ENCODE assay signal across 27 cellular contexts in genomic region chr20:41202426-41202825, GRCh38.
"Had no signal": no experiment of that assay in that cellular context is flagged by ENCODE, and none has a peak within 500 bp of the region (broad histone marks: within the 10 kb centered on the region; RNA-seq: fewer than 3 reads in every experiment).

No MANE protein-coding gene starts in this region.

- H3K27me3 ChIP-seq: heart left ventricle, hepatocyte, left lung, neural progenitor cell, ovary, sigmoid colon, stomach, transverse colon, upper lobe of right lung, uterus had no signal

- ATAC-seq: effector memory CD8-positive, alpha-beta T cell; left cardiac atrium; left lung; naive thymus-derived CD4-positive, alpha-beta T cell; psoas muscle; stimulated activated effector memory CD8-positive, alpha-beta T cell treated with anti-CD3 and anti-CD28 coated beads, Interleukin-12 subunit alpha, Interleukin-12 subunit beta, amount 100 ng/mL, for 72 hours had no signal

- H3K27ac ChIP-seq: coronary artery, hepatocyte, left lung, neural progenitor cell, ovary, psoas muscle, sigmoid colon, stomach, thoracic aorta, transverse colon, upper lobe of right lung, uterus had no signal

- H3K4me2 ChIP-seq: hepatocyte, neural progenitor cell had no signal

- H3K36me3 Mint-ChIP-seq: stimulated activated effector memory CD8-positive, alpha-beta T cell treated with anti-CD3 and anti-CD28 coated beads, Interleukin-12 subunit alpha, Interleukin-12 subunit beta, amount 100 ng/mL, for 72 hours had no signal

- H3K79me2 ChIP-seq: hepatocyte had no signal

- H3K36me3 ChIP-seq: neural progenitor cell, ovary, uterus had no signal

- H3K27me3 Mint-ChIP-seq: effector memory CD8-positive, alpha-beta T cell had no signal

- H3K27ac Mint-ChIP-seq: effector memory CD8-positive, alpha-beta T cell; nephron; neural progenitor cell; stimulated activated effector memory CD8-positive, alpha-beta T cell treated with anti-CD3 and anti-CD28 coated beads, Interleukin-12 subunit alpha, Interleukin-12 subunit beta, amount 100 ng/mL, for 72 hours had no signal

- DNase-seq: dermis blood vessel endothelial cell; effector memory CD8-positive, alpha-beta T cell; heart left ventricle; kidney; left cardiac atrium; left lung; mesenchymal stem cell; midbrain; naive thymus-derived CD4-positive, alpha-beta T cell; nucleus accumbens; ovary; psoas muscle; right cardiac atrium; sigmoid colon; stimulated activated CD4-positive, alpha-beta T cell treated with anti-CD3 and anti-CD28 coated beads, Interleukin-2, amount 100 ng/mL, for 24 hours; stimulated activated CD4-positive, alpha-beta T cell treated with anti-CD3 and anti-CD28 coated beads, Interleukin-4, amount 100 ng/mL, for 24 hours; stimulated activated naive CD4-positive, alpha-beta T cell treated with Interleukin-2 at 50 U/mL for 16 hours; stomach; transverse colon; upper lobe of right lung; uterus had no signal

- H3K4me3 ChIP-seq: coronary artery, heart left ventricle, hepatocyte, left lung, neural progenitor cell, ovary, psoas muscle, sigmoid colon, stomach, thoracic aorta, transverse colon, upper lobe of right lung, uterus had no signal

- H3K9me3 ChIP-seq: ovary, upper lobe of right lung had no signal

- H2AFZ ChIP-seq: hepatocyte, neural progenitor cell had no signal

- H3K4me3 Mint-ChIP-seq: effector memory CD8-positive, alpha-beta T cell; nephron; neural progenitor cell; stimulated activated effector memory CD8-positive, alpha-beta T cell treated with anti-CD3 and anti-CD28 coated beads, Interleukin-12 subunit alpha, Interleukin-12 subunit beta, amount 100 ng/mL, for 72 hours had no signal

- H3K4me1 ChIP-seq: left lung, neural progenitor cell, sigmoid colon, stomach, transverse colon, upper lobe of right lung, uterus had no signal

- H3K4me1 Mint-ChIP-seq: nephron; neural progenitor cell; stimulated activated effector memory CD8-positive, alpha-beta T cell treated with anti-CD3 and anti-CD28 coated beads, Interleukin-12 subunit alpha, Interleukin-12 subunit beta, amount 100 ng/mL, for 72 hours had no signal

- H3K9me3 Mint-ChIP-seq: effector memory CD8-positive, alpha-beta T cell had no signal
